In the genomic region with DNA sequence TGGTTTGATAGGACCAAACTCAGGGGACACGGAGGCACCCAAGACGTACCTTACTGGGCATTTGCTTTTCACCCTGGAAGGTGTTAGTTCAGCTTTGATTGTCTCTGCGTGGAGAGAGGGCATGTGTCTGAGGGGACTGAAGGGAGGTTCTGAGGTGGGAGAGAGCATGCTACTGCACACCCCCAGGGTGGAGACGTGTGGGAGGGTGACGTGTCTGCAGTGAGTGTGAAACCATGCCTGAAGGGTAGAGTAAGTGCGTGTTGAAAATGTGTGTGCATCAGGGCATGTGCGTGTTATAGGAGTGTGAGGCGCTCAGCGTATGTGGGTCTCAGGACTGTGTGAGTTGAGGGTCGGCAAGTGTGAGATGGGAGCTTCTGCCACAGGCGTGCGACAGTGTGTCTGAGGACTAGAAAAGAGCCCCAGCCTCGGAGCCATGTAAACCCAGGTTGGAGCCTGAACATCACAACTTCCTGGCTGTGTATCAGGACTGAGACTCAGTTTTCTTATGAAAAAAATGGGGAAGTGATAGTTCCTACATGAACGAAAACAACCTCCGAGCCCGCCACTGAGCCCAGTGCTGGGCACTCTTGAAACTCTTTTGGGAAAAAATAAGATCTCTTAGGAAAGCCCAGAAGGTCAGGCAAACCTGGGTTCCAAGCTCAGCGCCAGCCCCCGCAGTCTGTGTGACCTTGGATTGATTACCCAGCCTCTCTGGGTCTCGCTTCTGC, we compare ENCODE assay signal across 16 cellular contexts. TPM values are rescaled to one million over a fixed set of nuclear protein-coding genes. Genes with fewer than 3 reads are reported as not detected.
DNase-seq lines count a peak whose midpoint lies in the region; ATAC-seq, FAIRE-seq and TF ChIP-seq lines count a peak whose summit lies in the region.
"Had no signal": no experiment of that assay in that cellular context is flagged by ENCODE, and none has a peak within 500 bp of the region (broad histone marks: within the 10 kb centered on the region; RNA-seq: fewer than 3 reads in every experiment).

No MANE protein-coding gene starts in this region.

- H3K4me1 ChIP-seq in BLaER1 (peaks cover 43% of the 10 kb centered on the region), small intestine (ENCODE audit: control insufficient read depth in 2 of 2, insufficient read depth in 1 of 2, low read depth in 1 of 2, low read length in 1 of 2) (no peaks in the 10 kb centered on the region)

- H3K27ac Mint-ChIP-seq in activated B cell treated with CpG ODN at 0.5 μM for 24 hours = peak overlapping the region; percentile 68

- DNase-seq in activated B cell treated with CpG ODN at 0.5 μM for 24 hours = no peak
- no peak for DNase-seq in occipital lobe (lab: John Stamatoyannopoulos, UW)
- no peak for DNase-seq in small intestine
- DNase-seq in putamen (ENCODE audit: low spot score) = no peak
- no peak for DNase-seq in medulla oblongata (ENCODE audit: extremely low spot score)
- DNase-seq: activated T-cell treated with anti-CD3 and anti-CD28 coated beads for 4 hours; effector CD8-positive, alpha-beta T cell; mammary epithelial cell; stimulated activated naive CD8-positive, alpha-beta T cell treated with anti-CD3 and anti-CD28 coated beads, Interleukin-15, amount 100 ng/mL, for 72 hours had no signal

- peak overlapping the region; percentile 52 for H3K4me2 ChIP-seq in BLaER1
- H3K4me2 ChIP-seq: A549 had no signal

- H3K27me3 ChIP-seq in BLaER1 (no peaks in the 10 kb centered on the region), small intestine (ENCODE audit: control insufficient read depth in 2 of 2, insufficient read depth in 2 of 2, low read length in 2 of 2) (no peaks in the 10 kb centered on the region)
- H3K27me3 ChIP-seq: cardiac muscle cell had no signal

- FAIRE-seq in small intestine (lab: Jason Lieb, UNC) = no peak
- FAIRE-seq: A549, G401.6 had no signal

- H3K9me3 Mint-ChIP-seq in activated B cell treated with CpG ODN at 0.5 μM for 24 hours = no peaks in the 10 kb centered on the region
- H3K9me3 Mint-ChIP-seq: stimulated activated naive CD8-positive, alpha-beta T cell treated with anti-CD3 and anti-CD28 coated beads, Interleukin-15, amount 100 ng/mL, for 72 hours had no signal

- no peaks in the 10 kb centered on the region for H3K36me3 Mint-ChIP-seq in activated B cell treated with CpG ODN at 0.5 μM for 24 hours (ENCODE audit: low read depth)

- H3K27me3 Mint-ChIP-seq in activated B cell treated with CpG ODN at 0.5 μM for 24 hours = no peaks in the 10 kb centered on the region
- H3K27me3 Mint-ChIP-seq: stimulated activated naive CD8-positive, alpha-beta T cell treated with anti-CD3 and anti-CD28 coated beads, Interleukin-15, amount 100 ng/mL, for 72 hours had no signal

- no peaks in the 10 kb centered on the region for H3K9me3 ChIP-seq in BLaER1
- no peaks in the 10 kb centered on the region for H3K9me3 ChIP-seq in small intestine (ENCODE audit: control insufficient read depth, low read depth)
- H3K9me3 ChIP-seq: A549 had no signal

- no peaks in the 10 kb centered on the region for H3K36me3 ChIP-seq in BLaER1
- H3K36me3 ChIP-seq in small intestine (ENCODE audit: control insufficient read depth in 2 of 2, insufficient read depth in 2 of 2, low read length in 2 of 2) = no peaks in the 10 kb centered on the region
- H3K36me3 ChIP-seq: cardiac muscle cell had no signal

- no peak for TF ChIP-seq CTCF in activated B cell treated with CpG ODN at 0.5 μM for 24 hours (IDR thresholded peaks at IDR 0.05)

- intact Hi-C loops in activated B cell treated with CpG ODN at 0.5 μM for 24 hours (cut with micrococcal nuclease) = no loop called here

- H3K9ac ChIP-seq in BLaER1 = no peak overlapping the region

- CTCF ChIA-PET in activated B cell treated with CpG ODN at 0.5 μM for 24 hours (lab: Charles Lee) = interaction anchor here (1.0 kb wide), 1 partner anchor 11 kb away, joined by 3 read pairs; no protein-coding TSS in a partner anchor

- H3K4me1 Mint-ChIP-seq in activated B cell treated with CpG ODN at 0.5 μM for 24 hours = peaks cover 16% of the 10 kb centered on the region
- H3K4me1 Mint-ChIP-seq: stimulated activated naive CD8-positive, alpha-beta T cell treated with anti-CD3 and anti-CD28 coated beads, Interleukin-15, amount 100 ng/mL, for 72 hours had no signal

- ATAC-seq in GM19351 (IDR thresholded peaks at IDR 0.05; ENCODE audit: unreplicated experiment) (peak; percentile 80), HG03066 (IDR thresholded peaks at IDR 0.05; ENCODE audit: low read depth, unreplicated experiment) (peak; percentile 66), activated B cell treated with CpG ODN at 0.5 μM for 24 hours (ENCODE audit: low read depth) (peak; percentile 80)
- ATAC-seq: A549; stimulated activated naive CD8-positive, alpha-beta T cell treated with anti-CD3 and anti-CD28 coated beads, Interleukin-15, amount 100 ng/mL, for 72 hours had no signal

- H3K4me3 ChIP-seq in BLaER1 = no peak overlapping the region
- no peak overlapping the region for H3K4me3 ChIP-seq in small intestine (ENCODE audit: low read depth in 1 of 2, low read length in 2 of 2)
- H3K4me3 ChIP-seq: A549, cardiac muscle cell had no signal

- H3K4me3 Mint-ChIP-seq in activated B cell treated with CpG ODN at 0.5 μM for 24 hours = peak overlapping the region; percentile 36
- H3K4me3 Mint-ChIP-seq: stimulated activated naive CD8-positive, alpha-beta T cell treated with anti-CD3 and anti-CD28 coated beads, Interleukin-15, amount 100 ng/mL, for 72 hours had no signal

- 0 out of 2 replicates have a peak overlapping the region, but pooled peaks have one; percentile 4 for H3K27ac ChIP-seq in BLaER1
- no peak overlapping the region for H3K27ac ChIP-seq in small intestine (ENCODE audit: low read depth in 1 of 2, low read length in 1 of 2)
- H3K27ac ChIP-seq: A549, cardiac muscle cell had no signal

- POLR2A ChIA-PET in activated B cell treated with CpG ODN at 0.5 μM for 24 hours (lab: Charles Lee) = no interaction called here

- 86 to 94% (median 87%) methylated on average over 19 of the region's 19 CpGs for WGBS in small intestine, 3 donors

- no peaks in the 10 kb centered on the region for H4K20me1 ChIP-seq in BLaER1

RNA-seq across cellular contexts. Expression of gene KCNJ11, which starts 11.8 kb away (rescaled TPM):
- 0.54 and 1.2 TPM in 2 replicates for total RNA-seq in activated B cell treated with CpG ODN at 0.5 μM for 24 hours
- total RNA-seq in occipital lobe = 11.4 TPM
- 1 to 10 TPM in 1 of 3 donors, not detected in 2; 1.9 TPM for polyA plus RNA-seq in small intestine
- total RNA-seq: fibroblast of villous mesenchyme, mammary epithelial cell had no signal

RNA-seq across cellular contexts. Expression of gene NCR3LG1, which starts 48.6 kb away (rescaled TPM):
- total RNA-seq in activated B cell treated with CpG ODN at 0.5 μM for 24 hours (1.1 TPM in 2 replicates), occipital lobe (12.0 TPM)
- 1 to 10 TPM in 1 of 3 donors, under 1 TPM in 2; 0.22 to 4.5 (median 0.81) TPM for polyA plus RNA-seq in small intestine
